In genomic region chr7:82288769-82289535, GRCh38 we compare ENCODE assay signal across 17 cellular contexts.
DNase-seq lines count a peak whose midpoint lies in the region; ATAC-seq, FAIRE-seq and TF ChIP-seq lines count a peak whose summit lies in the region.
"Had no signal": no experiment of that assay in that cellular context is flagged by ENCODE, and none has a peak within 500 bp of the region (broad histone marks: within the 10 kb centered on the region; RNA-seq: fewer than 3 reads in every experiment).

No MANE protein-coding gene starts in this region.

- peak overlapping the region in 1 of 2 experiments; percentile 18; a peak in 2 of 4 replicates for H3K4me2 ChIP-seq in H1 (ENCODE audit: insufficient read depth in 1 of 2, low read depth in 2 of 2, low read length in 2 of 2)

- H3K36me3 ChIP-seq in H1 (ENCODE audit: control insufficient read depth in 2 of 4, insufficient read depth in 4 of 4, low read length in 3 of 4), result no peaks in the 10 kb centered on the region
- H3K36me3 ChIP-seq: pancreas, tibial nerve had no signal

- H3K4me1 Mint-ChIP-seq in progenitor cell of endocrine pancreas (ENCODE audit: low read depth), result peaks cover 12% of the 10 kb centered on the region

- no peak for TF ChIP-seq EP300 in H1 (IDR thresholded peaks at IDR 0.05; ENCODE audit: borderline replicate concordance in 1 of 2, low read depth in 2 of 2, low read length in 2 of 2)

- peak overlapping the region; percentile 9 for H4K5ac ChIP-seq in H1 (ENCODE audit: insufficient read length, low read depth, low read length)

- H3K27ac ChIP-seq in H1 (ENCODE audit: low read depth, low read length), result no peak overlapping the region
- H3K27ac ChIP-seq: pancreas, tibial nerve had no signal

- no peak overlapping the region for H3K14ac ChIP-seq in H1 (ENCODE audit: insufficient read length)

- H4K20me1 ChIP-seq in H1 (replicated peaks in 1 of 2; ENCODE audit: control insufficient read depth in 1 of 2, insufficient read depth in 2 of 2, low read length in 2 of 2), result no peaks in the 10 kb centered on the region

- no peak overlapping the region for H3K4ac ChIP-seq in H1 (replicated peaks; ENCODE audit: insufficient read length, low read depth, low read length)

- no peak for FAIRE-seq in H1 (lab: Jason Lieb, UNC)
- FAIRE-seq: bronchial epithelial cell, pancreas had no signal

- no peak for TF ChIP-seq CTCF in H1 (IDR thresholded peaks at IDR 0.05; ENCODE audit: control extremely low read depth in 1 of 3, insufficient read depth in 1 of 3, low read depth in 1 of 3, low read length in 3 of 3)
- TF ChIP-seq CTCF in progenitor cell of endocrine pancreas (IDR thresholded peaks at IDR 0.05; ENCODE audit: unreplicated experiment), result no peak

- CTCF ChIA-PET in H1 (lab: Charles Lee; ENCODE audit: partially characterized antibody), result no interaction called here

- H2BK20ac ChIP-seq in H1 (ENCODE audit: low read length), result peak overlapping the region; percentile 24; the same call in 1 of the 2 replicates

- no peak overlapping the region for H3K27ac Mint-ChIP-seq in progenitor cell of endocrine pancreas
- H3K27ac Mint-ChIP-seq: mesothelial cell of epicardium had no signal

- peaks cover 11% of the 10 kb centered on the region for H3K9me3 Mint-ChIP-seq in progenitor cell of endocrine pancreas (ENCODE audit: low read depth)

- no peak for TF ChIP-seq RAD21 in H1 (IDR thresholded peaks at IDR 0.05 in 1 of 2, conservative IDR thresholded peaks at IDR 0.05 in 1 of 2; ENCODE audit: low read depth in 2 of 2, low read length in 2 of 2)

- H3K27me3 Mint-ChIP-seq in progenitor cell of endocrine pancreas, result no peaks in the 10 kb centered on the region

- no peak overlapping the region for H2AK5ac ChIP-seq in H1 (ENCODE audit: low read depth, low read length)

- H2BK12ac ChIP-seq in H1 (ENCODE audit: low read depth, low read length), result no peak overlapping the region

- no peaks in the 10 kb centered on the region for H3K23me2 ChIP-seq in H1 (ENCODE audit: low read depth, low read length)

- no peak overlapping the region for H3K56ac ChIP-seq in H1 (replicated peaks; ENCODE audit: insufficient read length, low read depth, low read length)

- DNase-seq in NCI-H1694 (lab: John Stamatoyannopoulos, UW) (peak; percentile 78), NCI-H1694 treated with DMSO at 0.1 percent for 48 hours (lab: John Stamatoyannopoulos, UW) (no peak), NCI-H345 treated with DMSO at 0.1 percent for 48 hours (lab: John Stamatoyannopoulos, UW; ENCODE audit: unreplicated experiment) (peak; percentile 87), H1 (ENCODE audit: low read depth in 1 of 2, low spot score in 2 of 2) (no peak), putamen (ENCODE audit: low spot score) (peak; percentile 59), SW 1271 (lab: John Stamatoyannopoulos, UW) (no peak), progenitor cell of endocrine pancreas (ENCODE audit: low spot score, unreplicated experiment) (no peak)
- DNase-seq: 8988T; activated CD8-positive, alpha-beta memory T cell treated with anti-CD3 and anti-CD28 coated beads for 24 hours; activated naive CD4-positive, alpha-beta T cell; Caco-2; NCI-H2029 treated with DMSO at 0.1 percent for 48 hours; pancreas had no signal

- H3K9ac ChIP-seq in H1 (replicated peaks in 1 of 4; ENCODE audit: extremely low read depth in 1 of 4, low read depth in 3 of 4, low read length in 3 of 4), result no peak overlapping the region

- H3K4me3 ChIP-seq in H1 (ENCODE audit: extremely low read depth in 1 of 4, insufficient read depth in 2 of 4, low read depth in 3 of 4, low read length in 4 of 4), result no peak overlapping the region
- H3K4me3 ChIP-seq: pancreas, tibial nerve had no signal

- peak overlapping the region; percentile 66; the same call in 1 of the 2 replicates for H2BK5ac ChIP-seq in H1 (ENCODE audit: low read depth, low read length)

- POLR2A ChIA-PET in H1 (lab: Charles Lee; ENCODE audit: partially characterized antibody), result no interaction called here

- H3K4me3 Mint-ChIP-seq in progenitor cell of endocrine pancreas (ENCODE audit: low read depth), result no peak overlapping the region
- H3K4me3 Mint-ChIP-seq: mesothelial cell of epicardium had no signal

- H4K91ac ChIP-seq in H1 (replicated peaks; ENCODE audit: insufficient read length, low read length), result no peak overlapping the region

- peaks cover 3 to 17% (median 11%) of the 10 kb centered on the region in 4 experiments; a peak in 4 of 7 replicates for H3K4me1 ChIP-seq in H1 (replicated peaks in 1 of 4; ENCODE audit: control insufficient read depth in 3 of 4, insufficient read depth in 4 of 4, low read length in 3 of 4)
- H3K4me1 ChIP-seq: Caco-2, pancreas had no signal

- no peak overlapping the region for H4K8ac ChIP-seq in H1 (ENCODE audit: extremely low read depth, insufficient read depth, low read length)

- H3K79me2 ChIP-seq in H1 (ENCODE audit: control insufficient read depth in 1 of 2, insufficient read depth in 2 of 2, low read length in 2 of 2), result no peaks in the 10 kb centered on the region

- no peak for ATAC-seq in GM18520 (IDR thresholded peaks at IDR 0.05; ENCODE audit: unreplicated experiment)

- H3K27me3 ChIP-seq in H1 (replicated peaks in 1 of 4; ENCODE audit: control insufficient read depth in 3 of 4, extremely low read depth in 1 of 4, insufficient read depth in 3 of 4, low read length in 3 of 4), result no peaks in the 10 kb centered on the region
- H3K27me3 ChIP-seq: pancreas, tibial nerve had no signal

- H3K18ac ChIP-seq in H1 (ENCODE audit: extremely low read depth, low read length), result peak overlapping the region; percentile 36

- H2BK15ac ChIP-seq in H1 (ENCODE audit: low read length), result no peak overlapping the region

- WGBS in H1 (ENCODE audit: extremely low coverage in 1 of 2, insufficient coverage in 1 of 2, insufficient read length in 1 of 2, insufficient replicate concordance in 2 of 2, low coverage in 1 of 2, low lambda C conversion rate in 2 of 2, missing lambda C conversion rate in 1 of 2), 2 experiments, result 69% methylated on average over 4 of the region's 4 CpGs; no CpG with 5 or more reads in 1 of the 2 experiments

- H3K36me3 Mint-ChIP-seq in progenitor cell of endocrine pancreas (ENCODE audit: insufficient read depth), result no peaks in the 10 kb centered on the region

- H3K79me1 ChIP-seq in H1 (ENCODE audit: low read depth, low read length), result no peaks in the 10 kb centered on the region

- no peak overlapping the region for H2AFZ ChIP-seq in H1 (ENCODE audit: low read length)

- no peak overlapping the region for H3K23ac ChIP-seq in H1 (ENCODE audit: insufficient read length)

- H3K9me3 ChIP-seq in H1 (ENCODE audit: insufficient read depth in 2 of 2, low read depth in 1 of 2, low read length in 1 of 2), result no peaks in the 10 kb centered on the region
- H3K9me3 ChIP-seq: Caco-2, pancreas had no signal

- H2BK120ac ChIP-seq in H1 (replicated peaks; ENCODE audit: low read depth, low read length), result no peak overlapping the region

- no peak for TF ChIP-seq POLR2A in H1 (IDR thresholded peaks at IDR 0.05; ENCODE audit: control extremely low read depth in 1 of 2, low read depth in 2 of 2, low read length in 2 of 2)

TF ChIP-seq in H1, 55 proteins besides CTCF, POLR2A, EP300 and RAD21:
- TF ChIP-seq FOSL1 (IDR thresholded peaks at IDR 0.05; ENCODE audit: insufficient read depth, low read depth, low read length) (no peak), TAF1 (IDR thresholded peaks at IDR 0.05; ENCODE audit: low read depth, low read length) (no peak), CTBP2 (IDR thresholded peaks at IDR 0.05; ENCODE audit: borderline replicate concordance, insufficient read depth, insufficient read length, low read length) (no peak), TAF7 (optimal IDR thresholded peaks at IDR 0.05; ENCODE audit: borderline replicate concordance, low read depth, low read length) (no peak), KDM5A (IDR thresholded peaks at IDR 0.05; ENCODE audit: low read length) (no peak)

Comparison
In these comparisons a context has a peak if more than half of its experiments do, and no peak if none do; other contexts are left out.
1. DNase-seq: peak in NCI-H1694 (single experiment), NCI-H345 treated with DMSO at 0.1 percent for 48 hours (single experiment) and putamen (single experiment); none in NCI-H1694 treated with DMSO at 0.1 percent for 48 hours (single experiment), H1 (0 of 2), SW 1271 (0 of 2) and progenitor cell of endocrine pancreas (single experiment).